In genomic region chr11:67273260-67273990, GRCh38 we compare ENCODE assay signal across 9 cellular contexts. TPM values are rescaled to one million over a fixed set of nuclear protein-coding genes. Genes with fewer than 3 reads are reported as not detected.
DNase-seq lines count a peak whose midpoint lies in the region; ATAC-seq and TF ChIP-seq lines count a peak whose summit lies in the region.
"Had no signal": no experiment of that assay in that cellular context is flagged by ENCODE, and none has a peak within 500 bp of the region (broad histone marks: within the 10 kb centered on the region; RNA-seq: fewer than 3 reads in every experiment).

No MANE protein-coding gene starts in this region.

- H3K36me3 ChIP-seq in HEK293 (ENCODE audit: control insufficient read depth in 2 of 2, insufficient read depth in 1 of 2, low read length in 2 of 2) (peaks cover 0 to 55% of the 10 kb centered on the region in 2 experiments; a peak in 1 of 3 replicates), heart left ventricle (peaks cover 0 to 31% (median 0%) of the 10 kb centered on the region in 9 donors)

- TF ChIP-seq POLR2A in heart left ventricle (IDR thresholded peaks at IDR 0.05), result no peak

- H3K27ac Mint-ChIP-seq in WTC11, result no peak overlapping the region
- H3K27ac Mint-ChIP-seq in stimulated activated effector memory CD8-positive, alpha-beta T cell treated with anti-CD3 and anti-CD28 coated beads, Interleukin-12 subunit alpha, Interleukin-12 subunit beta, amount 100 ng/mL, for 72 hours, result peak overlapping the region; percentile 98

- POLR2A ChIA-PET in HEK293 (lab: Yijun Ruan, JAX), result no interaction called here
- POLR2A ChIA-PET in WTC11 (lab: Charles Lee), result no interaction called here

- H3K27me3 Mint-ChIP-seq in WTC11 (ENCODE audit: low read depth), result no peaks in the 10 kb centered on the region

- DNase-seq in WTC11 (ENCODE audit: low spot score) (peak; percentile 11), heart left ventricle (peak; percentile 42 to 70 (median 60)), midbrain (lab: John Stamatoyannopoulos, UW) (no peak), A172 (ENCODE audit: low spot score) (no peak), RKO (ENCODE audit: low spot score) (no peak), kidney glomerular epithelial cell (lab: John Stamatoyannopoulos, UW) (no peak)
- DNase-seq in stimulated activated effector memory CD8-positive, alpha-beta T cell treated with anti-CD3 and anti-CD28 coated beads, Interleukin-12 subunit alpha, Interleukin-12 subunit beta, amount 100 ng/mL, for 72 hours (ENCODE audit: low spot score in 2 of 2), result no peak

- H3K9me3 ChIP-seq in HEK293 (ENCODE audit: control insufficient read depth, insufficient read depth, low read depth, low read length) (no peaks in the 10 kb centered on the region), heart left ventricle (no peaks in the 10 kb centered on the region)

- H3K27ac ChIP-seq in HEK293 (ENCODE audit: extremely low read depth, low read depth, low read length) (no peak overlapping the region), heart left ventricle (peak overlapping the region; percentile 47 to 100 (median 88))

- H3K4me3 ChIP-seq in HEK293 (ENCODE audit: low read depth, low read length) (no peak overlapping the region), heart left ventricle (peak overlapping the region in 2 of 12 donors; percentile 0 to 98)
- H3K4me3 ChIP-seq: K562 had no signal

- peaks cover 59% of the 10 kb centered on the region for H3K4me1 Mint-ChIP-seq in WTC11
- H3K4me1 Mint-ChIP-seq in stimulated activated effector memory CD8-positive, alpha-beta T cell treated with anti-CD3 and anti-CD28 coated beads, Interleukin-12 subunit alpha, Interleukin-12 subunit beta, amount 100 ng/mL, for 72 hours, result peaks cover 95% of the 10 kb centered on the region

- H3K36me3 Mint-ChIP-seq in WTC11, result no peaks in the 10 kb centered on the region
- peaks cover 99% of the 10 kb centered on the region for H3K36me3 Mint-ChIP-seq in stimulated activated effector memory CD8-positive, alpha-beta T cell treated with anti-CD3 and anti-CD28 coated beads, Interleukin-12 subunit alpha, Interleukin-12 subunit beta, amount 100 ng/mL, for 72 hours

- H3K27me3 ChIP-seq in heart left ventricle, result no peaks in the 10 kb centered on the region

- intact Hi-C loops in heart left ventricle (cut with DNase I), result no loop called here

- no peak overlapping the region for H3K4me3 Mint-ChIP-seq in WTC11
- H3K4me3 Mint-ChIP-seq in stimulated activated effector memory CD8-positive, alpha-beta T cell treated with anti-CD3 and anti-CD28 coated beads, Interleukin-12 subunit alpha, Interleukin-12 subunit beta, amount 100 ng/mL, for 72 hours, result peak overlapping the region; percentile 98

- CTCF ChIA-PET in HEK293 (lab: Yijun Ruan, JAX) (interaction anchor here (1.5 kb wide), 1 partner anchor 11 kb away, joined by 11 read pairs; no protein-coding TSS in a partner anchor), WTC11 (lab: Charles Lee) (interaction anchor here (0.7 to 1.9 kb wide), 2 partner anchors 12 to 30 kb away, joined by 4 to 7 read pairs; partner anchors contain the start of gene SSH3)

- 29 to 41% (median 32%) methylated on average over 11 to 14 of the region's 14 CpGs for WGBS in heart left ventricle, 4 donors

- H3K9me3 Mint-ChIP-seq in WTC11, result no peaks in the 10 kb centered on the region
- H3K9me3 Mint-ChIP-seq in stimulated activated effector memory CD8-positive, alpha-beta T cell treated with anti-CD3 and anti-CD28 coated beads, Interleukin-12 subunit alpha, Interleukin-12 subunit beta, amount 100 ng/mL, for 72 hours, result no peaks in the 10 kb centered on the region

- TF ChIP-seq CTCF in HEK293 (tag by site-specific recombination; IDR thresholded peaks at IDR 0.05) (no peak), WTC11 (IDR thresholded peaks at IDR 0.05) (no peak), heart left ventricle (IDR thresholded peaks at IDR 0.05) (peak in 1 of 12 donors; percentile 24)

- H3K4me1 ChIP-seq in HEK293 (ENCODE audit: control insufficient read depth, insufficient read depth, low read length), result peaks cover 4% of the 10 kb centered on the region
- H3K4me1 ChIP-seq in heart left ventricle, result peaks cover 51 to 100% (median 99%) of the 10 kb centered on the region in 12 donors

- ATAC-seq in WTC11, result no peak
- peak; percentile 25 to 30 (median 28) for ATAC-seq in heart left ventricle
- no peak for ATAC-seq in stimulated activated effector memory CD8-positive, alpha-beta T cell treated with anti-CD3 and anti-CD28 coated beads, Interleukin-12 subunit alpha, Interleukin-12 subunit beta, amount 100 ng/mL, for 72 hours
- ATAC-seq: K562 had no signal

TF ChIP-seq in HEK293, 187 proteins besides CTCF, POLR2A, EP300 and RAD21:
- TF ChIP-seq KLF9 (tag by site-specific recombination; IDR thresholded peaks at IDR 0.05; ENCODE audit: low read depth) (no peak), ZIC2 (tag by site-specific recombination; IDR thresholded peaks at IDR 0.05) (peak; percentile 81), SCRT1 (tag by site-specific recombination; IDR thresholded peaks at IDR 0.05; ENCODE audit: borderline replicate concordance) (no peak), KLF16 (tag by site-specific recombination; IDR thresholded peaks at IDR 0.05) (no peak)
TF ChIP-seq in HEK293: peak in this region for 1.

TF ChIP-seq in WTC11, 78 proteins besides CTCF, POLR2A, EP300 and RAD21:
- TF ChIP-seq USF2 (CRISPR knock-in tag; IDR thresholded peaks at IDR 0.05) (no peak), KAT7 (CRISPR knock-in tag; IDR thresholded peaks at IDR 0.05; ENCODE audit: borderline replicate concordance) (no peak), OVOL2 (CRISPR knock-in tag; IDR thresholded peaks at IDR 0.05; ENCODE audit: borderline replicate concordance) (no peak), ZBTB43 (CRISPR knock-in tag; IDR thresholded peaks at IDR 0.05) (no peak), SMAD4 (CRISPR knock-in tag; IDR thresholded peaks at IDR 0.05) (no peak)

RNA-seq across cellular contexts. Expression of gene GRK2, which starts 7.2 kb away (rescaled TPM):
- total RNA-seq in WTC11 (2021) (59.4 to 68.1 TPM (median 61.4 TPM) in 3 replicates), heart left ventricle (100 to 1,000 TPM in 1 of 9 donors, 10 to 100 TPM in 8; 40.1 to 107 (median 49.6) TPM)
- 10 to 100 TPM; 55.6 to 63.8 TPM for polyA plus RNA-seq in heart left ventricle
- 40.3 and 44.6 TPM in 2 replicates for total RNA-seq in A172 (2014; rRNA removed; shearing (Covaris generic))

RNA-seq across cellular contexts. Expression of gene ANKRD13D, which starts 15.7 kb away (rescaled TPM):
- total RNA-seq in WTC11 (2021) (36.8 to 55.5 TPM (median 42.4 TPM) in 3 replicates), heart left ventricle (10 to 100 TPM in 6 of 9 donors, 1 to 10 TPM in 3; 7.6 to 43.6 (median 12.8) TPM)
- 10 to 100 TPM; 12.3 to 17.6 TPM for polyA plus RNA-seq in heart left ventricle
- total RNA-seq in A172 (2014; rRNA removed; shearing (Covaris generic)), result 25.4 and 51.8 TPM in 2 replicates

RNA-seq across cellular contexts. Expression of gene SSH3, which starts 29.9 kb away (rescaled TPM):
- 34.8 to 43.4 TPM (median 42.3 TPM) in 3 replicates for total RNA-seq in WTC11 (2021)
- total RNA-seq in heart left ventricle, result 10 to 100 TPM; 10.8 to 23.9 (median 16.8) TPM
- 1 to 10 TPM; 8.1 to 9.4 TPM for polyA plus RNA-seq in heart left ventricle
- 3.2 and 10.0 TPM in 2 replicates for total RNA-seq in A172 (2014; rRNA removed; shearing (Covaris generic))

Comparison
In these comparisons a context has a peak if more than half of its experiments do, and no peak if none do; other contexts are left out.
1. ATAC-seq: peak in heart left ventricle (4 of 4); none in WTC11 (single experiment) and stimulated activated effector memory CD8-positive, alpha-beta T cell treated with anti-CD3 and anti-CD28 coated beads, Interleukin-12 subunit alpha, Interleukin-12 subunit beta, amount 100 ng/mL, for 72 hours (single experiment).
2. DNase-seq: peak in WTC11 (single experiment) and heart left ventricle (5 of 5); none in stimulated activated effector memory CD8-positive, alpha-beta T cell treated with anti-CD3 and anti-CD28 coated beads, Interleukin-12 subunit alpha, Interleukin-12 subunit beta, amount 100 ng/mL, for 72 hours (0 of 2), midbrain (single experiment), A172 (single experiment), RKO (single experiment) and kidney glomerular epithelial cell (single experiment).